Comparison of ENCODE assay signal across 19 cellular contexts in genomic region chr9:4569101-4569500, GRCh38.
"Had no signal": no experiment of that assay in that cellular context is flagged by ENCODE, and none has a peak within 500 bp of the region (broad histone marks: within the 10 kb centered on the region; RNA-seq: fewer than 3 reads in every experiment).

No MANE protein-coding gene starts in this region.

- H3K27ac Mint-ChIP-seq: endodermal cell; nephron progenitor cell; stimulated activated naive CD8-positive, alpha-beta T cell treated with anti-CD3 and anti-CD28 coated beads, Interleukin-15, Interleukin-2, amounts not matched to agents 100 ng/mL and 50 ng/mL, for 24 hours had no signal

- DNase-seq: effector CD4-positive, alpha-beta T cell; endodermal cell; erythroblast; glutamatergic neuron; left ventricle myocardium superior; naive thymus-derived CD4-positive, alpha-beta T cell; nephron progenitor cell; psoas muscle; stimulated activated CD4-positive, alpha-beta T cell treated with anti-CD3 and anti-CD28 coated beads, Interleukin-4, amount 100 ng/mL, for 1 hour; stimulated activated CD8-positive, alpha-beta memory T cell treated with anti-CD3 and anti-CD28 coated beads, Interleukin-4, amount 100 ng/mL, for 48 hours; tibial artery; upper lobe of left lung; uterus had no signal

- H3K4me1 ChIP-seq: psoas muscle, right atrium auricular region, tibial artery, upper lobe of left lung, uterus had no signal

- ATAC-seq: gastroesophageal sphincter; left ventricle myocardium superior; naive thymus-derived CD4-positive, alpha-beta T cell; psoas muscle; stimulated activated effector memory CD8-positive, alpha-beta T cell treated with anti-CD3 and anti-CD28 coated beads, Interleukin-12 subunit alpha, Interleukin-12 subunit beta, amount 100 ng/mL, for 72 hours had no signal

- H3K27me3 ChIP-seq: gastroesophageal sphincter, right atrium auricular region, tibial artery, upper lobe of left lung, uterus had no signal

- H3K9me3 ChIP-seq: gastroesophageal sphincter, psoas muscle, right atrium auricular region, tibial artery, upper lobe of left lung, uterus had no signal

- H3K27me3 Mint-ChIP-seq: naive thymus-derived CD4-positive, alpha-beta T cell; stimulated activated naive CD8-positive, alpha-beta T cell treated with anti-CD3 and anti-CD28 coated beads, Interleukin-15, Interleukin-2, amounts not matched to agents 100 ng/mL and 50 ng/mL, for 24 hours had no signal

- H3K27ac ChIP-seq: coronary artery, gastroesophageal sphincter, psoas muscle, right atrium auricular region, tibial artery, upper lobe of left lung, uterus had no signal

- H3K9me3 Mint-ChIP-seq: endodermal cell; nephron progenitor cell; stimulated activated effector memory CD8-positive, alpha-beta T cell treated with anti-CD3 and anti-CD28 coated beads, Interleukin-12 subunit alpha, Interleukin-12 subunit beta, amount 100 ng/mL, for 72 hours had no signal

- H3K36me3 Mint-ChIP-seq: stimulated activated effector memory CD8-positive, alpha-beta T cell treated with anti-CD3 and anti-CD28 coated beads, Interleukin-12 subunit alpha, Interleukin-12 subunit beta, amount 100 ng/mL, for 72 hours had no signal

- H3K36me3 ChIP-seq: right atrium auricular region, uterus had no signal

- H3K4me3 ChIP-seq: coronary artery, gastroesophageal sphincter, lung, psoas muscle, right atrium auricular region, tibial artery, upper lobe of left lung, uterus had no signal

- H3K4me3 Mint-ChIP-seq: endodermal cell; naive thymus-derived CD4-positive, alpha-beta T cell; nephron progenitor cell; stimulated activated effector memory CD8-positive, alpha-beta T cell treated with anti-CD3 and anti-CD28 coated beads, Interleukin-12 subunit alpha, Interleukin-12 subunit beta, amount 100 ng/mL, for 72 hours; stimulated activated naive CD8-positive, alpha-beta T cell treated with anti-CD3 and anti-CD28 coated beads, Interleukin-15, Interleukin-2, amounts not matched to agents 100 ng/mL and 50 ng/mL, for 24 hours had no signal
